Comparison of ENCODE assay signal across 8 cellular contexts in genomic region chrX:16712116-16712824, GRCh38. TPM values are rescaled to one million over a fixed set of nuclear protein-coding genes. Genes with fewer than 3 reads are reported as not detected.
DNase-seq lines count a peak whose midpoint lies in the region; ATAC-seq and TF ChIP-seq lines count a peak whose summit lies in the region.

Gene CTPS2, minus strand, starts transcription at chrX:16712669. Its CDS starts 9,767 bp downstream, at chrX:16702902.

- no peaks in the 10 kb centered on the region; the same call in 2 of the 3 replicates for H3K9me3 Mint-ChIP-seq in GM23338
- no peaks in the 10 kb centered on the region for H3K9me3 Mint-ChIP-seq in T-helper 2 cell treated with Interferon-gamma antibody and Interleukin-4, amounts not matched to agents 5 μg/mL and 100 μg/mL, for 36 hours
- H3K9me3 Mint-ChIP-seq in brain, result no peaks in the 10 kb centered on the region

- TF ChIP-seq POLR2A in sigmoid colon (IDR thresholded peaks at IDR 0.05), result peak in 1 of 2 donors; percentile 21

- H3K4me3 Mint-ChIP-seq in GM23338, result peak within 1 kb of the TSS; percentile 90
- peak within 1 kb of the TSS; percentile 86 for H3K4me3 Mint-ChIP-seq in T-helper 2 cell treated with Interferon-gamma antibody and Interleukin-4, amounts not matched to agents 5 μg/mL and 100 μg/mL, for 36 hours
- peak within 1 kb of the TSS; percentile 90 to 95 (median 93) for H3K4me3 Mint-ChIP-seq in brain

- H3K27me3 ChIP-seq in GM23338 (ENCODE audit: insufficient read depth) (no peaks in the 10 kb centered on the region), iPS DF 6.9 (ENCODE audit: control insufficient read depth, insufficient read depth, low read length) (no peaks in the 10 kb centered on the region), sigmoid colon (peaks cover 0 to 9% (median 0%) of the 10 kb centered on the region in 3 donors)

- peak within 1 kb of the TSS; percentile 71 for H3K4me3 ChIP-seq in GM23338
- H3K4me3 ChIP-seq in iPS DF 6.9 (ENCODE audit: low read length), result peak within 1 kb of the TSS; percentile 59
- peak within 1 kb of the TSS; percentile 53 to 84 (median 70) for H3K4me3 ChIP-seq in sigmoid colon

- peak within 1 kb of the TSS; percentile 79 for H3K4me2 ChIP-seq in GM23338

- H4K20me1 ChIP-seq in GM23338 (replicated peaks; ENCODE audit: insufficient read depth), result no peaks in the 10 kb centered on the region

- CTCF ChIA-PET in GM10248 (lab: Yijun Ruan, JAX), result interaction anchor here (1.1 to 2.3 kb wide), 2 partner anchors 9 to 15 kb away, joined by 3 to 7 read pairs; no protein-coding TSS in a partner anchor

- no peak for TF ChIP-seq EP300 in sigmoid colon (IDR thresholded peaks at IDR 0.05)

- H3K9me2 ChIP-seq in GM23338 (ENCODE audit: insufficient read depth), result no peaks in the 10 kb centered on the region

- intact Hi-C loops in sigmoid colon (cut with DNase I), result loop anchor here (10.0 kb wide), 1 partner anchor 1037 kb away; no protein-coding TSS in a partner anchor

- H3F3A ChIP-seq in GM23338 (replicated peaks; ENCODE audit: low read depth), result no peaks in the 10 kb centered on the region

- peak; percentile 71 for DNase-seq in GM10248 (ENCODE audit: extremely low spot score)
- DNase-seq in GM23338 (ENCODE audit: low spot score), result peak; percentile 58
- DNase-seq in LoVo (ENCODE audit: low spot score), result peak; percentile 46
- DNase-seq in T-helper 2 cell treated with Interferon-gamma antibody and Interleukin-4, amounts not matched to agents 5 μg/mL and 100 μg/mL, for 36 hours (ENCODE audit: low spot score), result peak; percentile 41
- DNase-seq in iPS DF 6.9 (ENCODE audit: low read depth, low spot score), result no peak
- peak; percentile 85 for DNase-seq in sigmoid colon
- no peak for DNase-seq in pons (ENCODE audit: low spot score)

- no peaks in the 10 kb centered on the region for H3K9me3 ChIP-seq in iPS DF 6.9 (ENCODE audit: control insufficient read depth, insufficient read depth, low read length)
- H3K9me3 ChIP-seq in sigmoid colon, result no peaks in the 10 kb centered on the region

- 0 out of 2 replicates have a peak, but pooled peaks cover 3% of the 10 kb centered on the region for H3K4me1 ChIP-seq in GM23338 (ENCODE audit: insufficient read depth)
- no peaks in the 10 kb centered on the region for H3K4me1 ChIP-seq in iPS DF 6.9 (ENCODE audit: control insufficient read depth, insufficient read depth, low read length)
- peaks cover 0 to 19% (median 0%) of the 10 kb centered on the region in 4 donors for H3K4me1 ChIP-seq in sigmoid colon

- H3K27ac ChIP-seq in GM23338 (ENCODE audit: low read depth) (peak within 1 kb of the TSS; percentile 87), iPS DF 6.9 (ENCODE audit: low read length) (no peak within 1 kb of the TSS), sigmoid colon (peak within 1 kb of the TSS; percentile 84 to 90 (median 88))

- ATAC-seq in GM23338, result peak; percentile 89

- H3K36me3 ChIP-seq in GM23338 (ENCODE audit: insufficient read depth), result no peaks in the 10 kb centered on the region
- H3K36me3 ChIP-seq in iPS DF 6.9 (ENCODE audit: control insufficient read depth, insufficient read depth, low read length), result no peaks in the 10 kb centered on the region
- no peaks in the 10 kb centered on the region for H3K36me3 ChIP-seq in sigmoid colon

- H3K27ac Mint-ChIP-seq in GM23338 (peak within 1 kb of the TSS; percentile 90), brain (peak within 1 kb of the TSS; percentile 96 to 100 (median 98))
- peak within 1 kb of the TSS; percentile 84 for H3K27ac Mint-ChIP-seq in T-helper 2 cell treated with Interferon-gamma antibody and Interleukin-4, amounts not matched to agents 5 μg/mL and 100 μg/mL, for 36 hours

- no peak for TF ChIP-seq CTCF in GM10248 (IDR thresholded peaks at IDR 0.05; ENCODE audit: control extremely low read depth, extremely low read depth, low read depth, missing control alignments)
- TF ChIP-seq CTCF in GM23338 (conservative IDR thresholded peaks at IDR 0.05; ENCODE audit: low read depth in 2 of 2), result no peak
- peak in 1 of 2 experiments; percentile 40 for TF ChIP-seq CTCF in brain (conservative IDR thresholded peaks at IDR 0.05)
- TF ChIP-seq CTCF in sigmoid colon (IDR thresholded peaks at IDR 0.05), result no peak

- H3K36me3 Mint-ChIP-seq in GM23338 (ENCODE audit: low read depth) (peaks cover 17% of the 10 kb centered on the region; the same call in 2 of the 3 replicates), brain (peaks cover 17% of the 10 kb centered on the region)
- H3K36me3 Mint-ChIP-seq in T-helper 2 cell treated with Interferon-gamma antibody and Interleukin-4, amounts not matched to agents 5 μg/mL and 100 μg/mL, for 36 hours (ENCODE audit: low read depth), result no peaks in the 10 kb centered on the region

- no CpG with 5 or more reads among the region's 62 CpGs for WGBS in iPS DF 6.9 (ENCODE audit: insufficient coverage, insufficient read length)
- WGBS in sigmoid colon, 2 donors, result 0 to 1% methylated on average over 60 to 62 of the region's 62 CpGs

- H3K27me3 Mint-ChIP-seq in GM23338 (ENCODE audit: insufficient read depth, low read depth, poor library complexity), result peaks cover 2% of the 10 kb centered on the region
- no peaks in the 10 kb centered on the region for H3K27me3 Mint-ChIP-seq in T-helper 2 cell treated with Interferon-gamma antibody and Interleukin-4, amounts not matched to agents 5 μg/mL and 100 μg/mL, for 36 hours (ENCODE audit: low read depth)
- peaks cover 12% of the 10 kb centered on the region for H3K27me3 Mint-ChIP-seq in brain

- H2AFZ ChIP-seq in GM23338, result no peak within 1 kb of the TSS; the same call in 1 of the 2 replicates

- H3K4me1 Mint-ChIP-seq in GM23338, result peaks cover 7% of the 10 kb centered on the region; the same call in 2 of the 3 replicates
- H3K4me1 Mint-ChIP-seq in T-helper 2 cell treated with Interferon-gamma antibody and Interleukin-4, amounts not matched to agents 5 μg/mL and 100 μg/mL, for 36 hours (ENCODE audit: low read depth), result peaks cover 8% of the 10 kb centered on the region
- H3K4me1 Mint-ChIP-seq in brain, result peaks cover 27% of the 10 kb centered on the region

- POLR2A ChIA-PET in GM10248 (lab: Yijun Ruan, JAX), result interaction anchor here (0.5 kb wide), 1 partner anchor 16 kb away, joined by 3 read pairs; no protein-coding TSS in a partner anchor

- peaks cover 20% of the 10 kb centered on the region for H3K79me2 ChIP-seq in GM23338 (replicated peaks; ENCODE audit: insufficient read depth)

TF ChIP-seq in GM23338, 12 proteins besides CTCF, POLR2A, EP300 and RAD21 (continues in another document):
- TF ChIP-seq EZH2 (IDR thresholded peaks at IDR 0.05; ENCODE audit: low read depth, unreplicated experiment), result no peak
- TF ChIP-seq CREB1 (CRISPR knock-in tag; IDR thresholded peaks at IDR 0.05; ENCODE audit: low read depth), result no peak
- TF ChIP-seq EZH2phosphoT487 (IDR thresholded peaks at IDR 0.05; ENCODE audit: unreplicated experiment), result no peak
- no peak for TF ChIP-seq STAT1 (IDR thresholded peaks at IDR 0.05; ENCODE audit: unreplicated experiment)
- no peak for TF ChIP-seq JUNB (IDR thresholded peaks at IDR 0.05; ENCODE audit: unreplicated experiment)

RNA-seq across cellular contexts. Expression of gene CTPS2, which starts in this region (rescaled TPM):
- total RNA-seq in GM23338 (2014; rRNA removed; shearing (Covaris generic)), result 35.5 and 36.6 TPM in 2 replicates
- polyA plus RNA-seq in GM23338 (2016; fragmentation: Nextera tagmentation; extraction: Ambion mirVana) (10.4 and 16.4 TPM in 2 replicates), brain (ENCODE audit: insufficient read depth, low read depth, low replicate concordance) (13.2 TPM), sigmoid colon (1 to 10 TPM; 6.0 to 8.3 (median 7.9) TPM)
- total RNA-seq in sigmoid colon, result 10 to 100 TPM; 11.7 to 23.0 (median 16.0) TPM

Comparison
In these comparisons a context has a peak if more than half of its experiments do, and no peak if none do; other contexts are left out.
1. DNase-seq: peak in GM10248 (single experiment), GM23338 (single experiment), LoVo (single experiment), T-helper 2 cell treated with Interferon-gamma antibody and Interleukin-4, amounts not matched to agents 5 μg/mL and 100 μg/mL, for 36 hours (single experiment) and sigmoid colon (single experiment); none in iPS DF 6.9 (single experiment) and pons (single experiment).
2. Peak in every context shown above with its lines, with median percentiles within 50 percentile points of each other: H3K4me3 ChIP-seq, H3K27ac Mint-ChIP-seq and H3K4me3 Mint-ChIP-seq.